15 cellular contexts compared by ENCODE assay signal in the genomic region with DNA sequence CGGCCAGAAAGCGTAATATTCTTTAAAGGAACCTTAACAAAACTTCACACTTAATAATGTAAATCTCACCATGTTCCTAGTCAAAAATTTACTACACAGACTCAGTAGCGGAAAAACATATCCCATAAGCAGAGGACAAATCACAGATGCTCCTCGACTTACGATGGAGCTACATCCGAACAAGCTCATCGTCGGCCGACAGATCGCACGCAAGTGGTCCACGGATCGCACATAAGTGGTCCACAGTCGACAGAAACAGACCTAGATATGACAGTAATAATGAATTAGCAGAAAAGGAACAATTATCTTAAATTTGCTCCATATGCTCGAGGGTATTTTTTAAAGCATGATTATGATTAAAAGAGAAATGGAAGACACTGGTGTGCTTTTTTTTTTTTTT.
"Had no signal": no experiment of that assay in that cellular context is flagged by ENCODE, and none has a peak within 500 bp of the region (broad histone marks: within the 10 kb centered on the region; RNA-seq: fewer than 3 reads in every experiment).

No MANE protein-coding gene starts in this region.

- H3K27me3 Mint-ChIP-seq: activated CD4-positive, alpha-beta T cell treated with anti-CD3 and anti-CD28 coated beads, Interleukin-2, amount 10 ng/mL, durations not matched to agents 7 days and 5 days; activated naive CD8-positive, alpha-beta T cell; naive thymus-derived CD8-positive, alpha-beta T cell; stimulated activated naive CD8-positive, alpha-beta T cell treated with anti-CD3 and anti-CD28 coated beads, Interleukin-15, amount 100 ng/mL, for 72 hours had no signal

- H2AFZ ChIP-seq: parathyroid adenoma had no signal

- DNase-seq: activated CD4-positive, alpha-beta T cell treated with anti-CD3 and anti-CD28 coated beads, Interleukin-2, amount 10 ng/mL, durations not matched to agents 7 days and 5 days; amniotic stem cell; dermis blood vessel endothelial cell; effector memory CD4-positive, alpha-beta T cell; hippocampal formation; mesenchymal stem cell; retina; stimulated activated naive CD8-positive, alpha-beta T cell treated with anti-CD3 and anti-CD28 coated beads, Interleukin-15, amount 100 ng/mL, for 72 hours; T1000; transverse colon had no signal

- FAIRE-seq: islet of Langerhans had no signal

- H3K27me3 ChIP-seq: suprapubic skin, transverse colon had no signal

- H3K9ac ChIP-seq: parathyroid adenoma had no signal

- H3K27ac ChIP-seq: parathyroid adenoma, suprapubic skin, transverse colon had no signal

- H3K4me1 ChIP-seq: parathyroid adenoma, transverse colon had no signal

- ATAC-seq: naive thymus-derived CD8-positive, alpha-beta T cell; stimulated activated naive CD8-positive, alpha-beta T cell treated with anti-CD3 and anti-CD28 coated beads, Interleukin-15, amount 100 ng/mL, for 72 hours had no signal

- H3K27ac Mint-ChIP-seq: activated naive CD8-positive, alpha-beta T cell; stimulated activated naive CD8-positive, alpha-beta T cell treated with anti-CD3 and anti-CD28 coated beads, Interleukin-15, amount 100 ng/mL, for 72 hours had no signal

- H3K79me2 ChIP-seq: parathyroid adenoma had no signal

- H3K4me3 Mint-ChIP-seq: activated CD4-positive, alpha-beta T cell treated with anti-CD3 and anti-CD28 coated beads, Interleukin-2, amount 10 ng/mL, durations not matched to agents 7 days and 5 days; activated naive CD8-positive, alpha-beta T cell; naive thymus-derived CD8-positive, alpha-beta T cell; stimulated activated naive CD8-positive, alpha-beta T cell treated with anti-CD3 and anti-CD28 coated beads, Interleukin-15, amount 100 ng/mL, for 72 hours had no signal

- H3K4me3 ChIP-seq: suprapubic skin, transverse colon had no signal

- H3K9me3 ChIP-seq: suprapubic skin, transverse colon had no signal

- H3K9me3 Mint-ChIP-seq: activated CD4-positive, alpha-beta T cell treated with anti-CD3 and anti-CD28 coated beads, Interleukin-2, amount 10 ng/mL, durations not matched to agents 7 days and 5 days; naive thymus-derived CD8-positive, alpha-beta T cell; stimulated activated naive CD8-positive, alpha-beta T cell treated with anti-CD3 and anti-CD28 coated beads, Interleukin-15, amount 100 ng/mL, for 72 hours had no signal
